Comparison of ENCODE assay signal across 8 cellular contexts in the genomic region with DNA sequence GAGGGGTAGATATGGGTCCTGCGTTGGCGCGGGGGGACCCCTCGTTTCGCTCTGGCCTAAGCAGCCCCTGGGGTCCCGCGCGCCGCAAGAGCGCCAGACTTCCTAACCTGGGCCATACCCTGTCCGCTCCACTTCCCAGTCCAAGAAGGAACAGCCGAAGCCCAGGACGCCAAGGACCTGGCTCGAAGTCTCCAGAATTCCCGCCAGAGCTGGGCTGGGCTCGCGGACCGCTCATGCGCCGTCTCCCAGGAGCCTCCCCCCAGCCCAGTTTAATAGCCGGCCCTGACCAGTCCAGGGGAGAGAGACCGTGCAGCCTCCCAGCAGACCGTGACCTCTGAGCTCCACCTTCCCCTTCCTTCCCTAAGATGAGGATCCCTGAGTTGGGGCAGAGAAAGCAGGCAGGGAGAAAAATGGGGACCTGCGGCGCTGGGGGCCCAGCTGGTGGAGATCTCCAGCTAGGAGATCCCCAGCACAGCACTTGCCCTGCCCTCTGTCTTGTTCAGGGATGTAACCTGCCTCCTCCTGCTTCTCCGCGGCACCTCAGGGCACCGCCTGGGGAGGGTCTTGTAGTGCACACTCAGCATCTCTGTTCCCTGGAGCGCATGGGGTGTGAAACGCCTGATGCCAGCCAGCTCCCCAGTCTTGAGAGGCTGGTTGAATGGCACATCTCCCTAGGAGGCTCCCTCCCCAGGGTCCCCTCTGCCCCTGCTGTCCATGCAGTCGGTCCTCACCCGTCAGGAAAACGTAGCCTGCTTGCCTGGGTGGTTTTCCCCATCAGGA. TPM values are rescaled to one million over a fixed set of nuclear protein-coding genes. Genes with fewer than 3 reads are reported as not detected.
DNase-seq lines count a peak whose midpoint lies in the region; ATAC-seq, FAIRE-seq and TF ChIP-seq lines count a peak whose summit lies in the region.

No MANE protein-coding gene starts in this region.

- intact Hi-C loops in GM12878 (cut with micrococcal nuclease; ENCODE audit: unreplicated experiment) = loop anchor here (1.0 kb wide), 1 partner anchor 13 kb away; no protein-coding TSS in a partner anchor

- CTCF ChIA-PET in AG04450 (lab: Charles Lee) = interaction anchor here (0.6 to 2.2 kb wide), 5 partner anchors 42 to 130 kb away, joined by 3 to 6 read pairs (median 3); no protein-coding TSS in a partner anchor
- CTCF ChIA-PET in GM12878 (lab: Yijun Ruan, JAX) = interaction anchor here (0.6 to 3.2 kb wide), 8 partner anchors 11 to 48 kb away, joined by 3 to 16 read pairs (median 4); no protein-coding TSS in a partner anchor

- peak overlapping the region; percentile 74 for H3K27ac Mint-ChIP-seq in stimulated activated memory B cell treated with anti-CD40 and anti-IgM and Interleukin-4, amounts not matched to agents 10 μg/mL and 1 μg/mL and 100 μg/mL, for 72 hours

- H4K20me1 ChIP-seq in GM12878 (ENCODE audit: control insufficient read depth, insufficient read depth) = no peaks in the 10 kb centered on the region

- H3K27me3 ChIP-seq in AG04450 (ENCODE audit: control insufficient read depth, insufficient read depth, low read length) (no peaks in the 10 kb centered on the region), GM12878 (replicated peaks in 1 of 2; ENCODE audit: control insufficient read depth in 2 of 2, insufficient read depth in 2 of 2, low read length in 1 of 2) (no peaks in the 10 kb centered on the region)

- no peaks in the 10 kb centered on the region for H3K9me3 Mint-ChIP-seq in stimulated activated memory B cell treated with anti-CD40 and anti-IgM and Interleukin-4, amounts not matched to agents 10 μg/mL and 1 μg/mL and 100 μg/mL, for 72 hours

- TF ChIP-seq RAD21 in GM12878 (IDR thresholded peaks at IDR 0.05; ENCODE audit: insufficient read depth, low read depth, low read length) = no peak

- 25% methylated on average over 28 of the region's 33 CpGs for WGBS in GM12878 (ENCODE audit: insufficient coverage, insufficient replicate concordance, low lambda C conversion rate, missing lambda C conversion rate)

- H3K4me2 ChIP-seq in GM12878 (ENCODE audit: control insufficient read depth, insufficient read depth) = peak overlapping the region; percentile 94

- RAD21 ChIA-PET in GM12878 (lab: Charles Lee; ENCODE audit: unreplicated experiment) = interaction anchor here (0.6 to 2.4 kb wide), 3 partner anchors 24 to 42 kb away, joined by 3 to 11 read pairs (median 4); no protein-coding TSS in a partner anchor

- peaks cover 9% of the 10 kb centered on the region for H3K4me1 ChIP-seq in GM12878 (ENCODE audit: control insufficient read depth, insufficient read depth, low read length)

- SMC1A ChIA-PET in GM12878 (lab: Charles Lee; ENCODE audit: uncharacterized antibody, unreplicated experiment) = interaction anchor here (1.3 to 3.8 kb wide), 3 partner anchors 13 to 42 kb away, joined by 3 to 14 read pairs (median 6); no protein-coding TSS in a partner anchor

- H3K36me3 ChIP-seq in GM12878 (ENCODE audit: control insufficient read depth in 2 of 2, insufficient read depth in 2 of 2, low read length in 1 of 2) = no peaks in the 10 kb centered on the region

- no peaks in the 10 kb centered on the region; the same call in 1 of the 2 replicates for H3K9me3 ChIP-seq in AG04450 (ENCODE audit: control insufficient read depth, insufficient read depth, low read length)
- H3K9me3 ChIP-seq in GM12878 (replicated peaks; ENCODE audit: control insufficient read depth, insufficient read depth, low read length) = no peaks in the 10 kb centered on the region

- H3K4me1 Mint-ChIP-seq in stimulated activated memory B cell treated with anti-CD40 and anti-IgM and Interleukin-4, amounts not matched to agents 10 μg/mL and 1 μg/mL and 100 μg/mL, for 72 hours = peaks cover 38% of the 10 kb centered on the region

- no peaks in the 10 kb centered on the region for H3K27me3 Mint-ChIP-seq in stimulated activated memory B cell treated with anti-CD40 and anti-IgM and Interleukin-4, amounts not matched to agents 10 μg/mL and 1 μg/mL and 100 μg/mL, for 72 hours

- H3K9ac ChIP-seq in GM12878 (ENCODE audit: control insufficient read depth, insufficient read depth, low read length) = peak overlapping the region; percentile 86

- peaks cover 45% of the 10 kb centered on the region for H3K79me2 ChIP-seq in GM12878 (ENCODE audit: control insufficient read depth, insufficient read depth, low read length)

- no peak for TF ChIP-seq POLR2A in GM12878 (IDR thresholded peaks at IDR 0.05; ENCODE audit: low read depth, low read length)

- TF ChIP-seq EP300 in GM12878 (IDR thresholded peaks at IDR 0.05; ENCODE audit: borderline replicate concordance in 1 of 2, control insufficient read depth in 1 of 2, low read depth in 2 of 2, low read length in 2 of 2) = no peak

- POLR2A ChIA-PET in AG04450 (lab: Yijun Ruan, JAX) (interaction anchor here (1.2 to 2.6 kb wide), 3 partner anchors 13 to 137 kb away, joined by 3 to 14 read pairs (median 4); a partner anchor contains a TSS), GM12878 (lab: Charles Lee) (interaction anchor here (0.6 to 1.5 kb wide), 6 partner anchors 9 to 43 kb away, joined by 3 to 5 read pairs (median 4); a partner anchor contains a TSS)

- in situ Hi-C loops in GM12878 (cut with MboI) (no loop called here), GM13976 (cut with MboI; ENCODE audit: low sequenced_read_pairs, unreplicated experiment) (no loop called here)

- no TSS peak for BruUV-seq in GM12878 (replicated peaks; lab: Mats Ljungman, UMichigan)

- peak overlapping the region; percentile 86 for H3K4me3 Mint-ChIP-seq in stimulated activated memory B cell treated with anti-CD40 and anti-IgM and Interleukin-4, amounts not matched to agents 10 μg/mL and 1 μg/mL and 100 μg/mL, for 72 hours

- DNase-seq in AG04450 (ENCODE audit: low read depth, low spot score) = no peak
- no peak for DNase-seq in HFF-Myc (ENCODE audit: extremely low read depth, low read depth)
- no peak for DNase-seq in GM12878 (ENCODE audit: low read depth, low spot score)
- peak; percentile 64 for DNase-seq in islet precursor cell
- DNase-seq in HPDE6-E6E7 (ENCODE audit: extremely low spot score) = no peak
- no peak for DNase-seq in GM13976 (ENCODE audit: low spot score)

- TF ChIP-seq CTCF in AG04450 (IDR thresholded peaks at IDR 0.05; ENCODE audit: low read depth, low read length) (no peak), HFF-Myc (IDR thresholded peaks at IDR 0.05; ENCODE audit: low read depth, low read length, missing control alignments) (no peak), GM12878 (IDR thresholded peaks at IDR 0.05 in 2 of 3, conservative IDR thresholded peaks at IDR 0.05 in 1 of 3; ENCODE audit: control insufficient read depth in 2 of 3, extremely low read depth in 1 of 3, insufficient read depth in 1 of 3, low read depth in 3 of 3, low read length in 3 of 3) (no peak), GM13976 (IDR thresholded peaks at IDR 0.05; ENCODE audit: borderline replicate concordance, control extremely low read depth, extremely low read depth, insufficient read depth, missing control alignments) (no peak)

- FAIRE-seq in GM12878 (lab: Jason Lieb, UNC) = no peak

- no peaks in the 10 kb centered on the region for H3K36me3 Mint-ChIP-seq in stimulated activated memory B cell treated with anti-CD40 and anti-IgM and Interleukin-4, amounts not matched to agents 10 μg/mL and 1 μg/mL and 100 μg/mL, for 72 hours

- H3K27ac ChIP-seq in AG04450 (ENCODE audit: low read depth, low read length) (peak overlapping the region; percentile 57), GM12878 (ENCODE audit: control insufficient read depth, insufficient read depth) (peak overlapping the region; percentile 66)

- H3K4me3 ChIP-seq in AG04450 (ENCODE audit: low read depth, low read length) = peak overlapping the region; percentile 86
- H3K4me3 ChIP-seq in HFF-Myc (replicated peaks; ENCODE audit: low read depth, low read length) = peak overlapping the region; percentile 94
- peak overlapping the region; percentile 95 for H3K4me3 ChIP-seq in GM12878

- H2AFZ ChIP-seq in GM12878 (ENCODE audit: control insufficient read depth, low read depth, low read length) = peak overlapping the region; percentile 95

- ATAC-seq in GM12878 (no peak), GM21723 (IDR thresholded peaks at IDR 0.05; ENCODE audit: unreplicated experiment) (no peak)
- ATAC-seq in stimulated activated memory B cell treated with anti-CD40 and anti-IgM and Interleukin-4, amounts not matched to agents 10 μg/mL and 1 μg/mL and 100 μg/mL, for 72 hours = no peak

RNA-seq across cellular contexts. Expression of a gene that starts 1.2 kb away (rescaled TPM):
- polyA plus RNA-seq in AG04450 (2011; rRNA removed) (11.9 and 15.2 TPM in 2 replicates), GM12878 (2011; rRNA removed) (9.6 and 18.4 TPM in 2 replicates), GM12878 (2014; fragmentation: Illumina TruSeq; extraction: Trizol) (8.5 and 18.5 TPM in 2 replicates), GM12878 (2014; fragmentation: Nextera tagmentation; extraction: Ambion mirVana) (1 to 10 TPM; 2.6 to 4.0 TPM), GM12878 (2014; rRNA removed) (36.0 and 46.4 TPM in 2 replicates), GM12878 (2016; fragmentation: Nextera tagmentation; extraction: Ambion mirVana) (10 to 100 TPM; 37.3 to 39.4 TPM)
- polyA minus RNA-seq in AG04450 (2011; rRNA and poly(A)+ RNA removed) = 32.8 and 36.0 TPM in 2 replicates
- 75.9 and 85.3 TPM in 2 replicates for total RNA-seq in GM12878 (2013; cell fraction: nucleolus; rRNA removed)
- total RNA-seq in GM12878 (2014; rRNA removed) (50.4 and 57.8 TPM in 2 replicates), GM12878 (2014; rRNA removed; fragmentation: Illumina TruSeq; extraction: Trizol) (23.9 and 24.4 TPM in 2 replicates), GM12878 (2021) (59.6 and 65.2 TPM in 2 replicates)
- 9.8 TPM for polyA plus RNA-seq in GM12878 (2011; ENCODE audit: low read depth)
- polyA plus RNA-seq in GM12878 (2011; cell fraction: cytosol; rRNA removed) = 18.0 and 26.3 TPM in 2 replicates
- 124 and 166 TPM in 2 replicates for polyA plus RNA-seq in GM12878 (2011; cell fraction: nucleus; rRNA removed)
- polyA plus RNA-seq in GM12878 (2012) = 17.0 and 20.1 TPM in 2 replicates
- 30.1 and 65.7 TPM in 2 replicates for polyA minus RNA-seq in GM12878 (2011; rRNA and poly(A)+ RNA removed)
- polyA minus RNA-seq in GM12878 (2011; cell fraction: cytosol; rRNA and poly(A)+ RNA removed) = 28.0 and 28.7 TPM in 2 replicates
- 38.6 and 52.8 TPM in 2 replicates for polyA minus RNA-seq in GM12878 (2011; cell fraction: nucleus; rRNA and poly(A)+ RNA removed)

RNA-seq across cellular contexts. Expression of a gene that starts 14.1 kb away (rescaled TPM):
- polyA plus RNA-seq in AG04450 (2011; rRNA removed) = 23.7 and 26.4 TPM in 2 replicates
- polyA minus RNA-seq in AG04450 (2011; rRNA and poly(A)+ RNA removed) = 77.9 and 94.9 TPM in 2 replicates
- total RNA-seq in GM12878 (2013; cell fraction: nucleolus; rRNA removed) = 179 and 184 TPM in 2 replicates
- total RNA-seq in GM12878 (2014; rRNA removed) = 72.5 and 73.1 TPM in 2 replicates
- total RNA-seq in GM12878 (2014; rRNA removed; fragmentation: Illumina TruSeq; extraction: Trizol) = 71.4 and 74.7 TPM in 2 replicates
- total RNA-seq in GM12878 (2021) = 137 and 139 TPM in 2 replicates
- polyA plus RNA-seq in GM12878 (2011; ENCODE audit: low read depth) = 25.3 TPM
- polyA plus RNA-seq in GM12878 (2011; rRNA removed) = 44.9 and 50.2 TPM in 2 replicates
- polyA plus RNA-seq in GM12878 (2011; cell fraction: cytosol; rRNA removed) = 38.5 and 43.7 TPM in 2 replicates
- polyA plus RNA-seq in GM12878 (2011; cell fraction: nucleus; rRNA removed) = 90.6 and 120 TPM in 2 replicates
- polyA plus RNA-seq in GM12878 (2012) = 39.9 and 45.7 TPM in 2 replicates
- 83.4 and 85.0 TPM in 2 replicates for polyA plus RNA-seq in GM12878 (2014; fragmentation: Illumina TruSeq; extraction: Trizol)
- polyA plus RNA-seq in GM12878 (2014; fragmentation: Nextera tagmentation; extraction: Ambion mirVana) = 1 to 10 TPM; 8.6 to 9.3 TPM
- 72.6 and 74.8 TPM in 2 replicates for polyA plus RNA-seq in GM12878 (2014; rRNA removed)
- 10 to 100 TPM; 42.2 to 62.0 TPM for polyA plus RNA-seq in GM12878 (2016; fragmentation: Nextera tagmentation; extraction: Ambion mirVana)
- 76.8 and 101 TPM in 2 replicates for polyA minus RNA-seq in GM12878 (2011; rRNA and poly(A)+ RNA removed)
- 43.8 and 49.9 TPM in 2 replicates for polyA minus RNA-seq in GM12878 (2011; cell fraction: cytosol; rRNA and poly(A)+ RNA removed)
- 42.9 and 83.7 TPM in 2 replicates for polyA minus RNA-seq in GM12878 (2011; cell fraction: nucleus; rRNA and poly(A)+ RNA removed)
